Comparison of ENCODE assay signal across 14 cellular contexts in the genomic region with DNA sequence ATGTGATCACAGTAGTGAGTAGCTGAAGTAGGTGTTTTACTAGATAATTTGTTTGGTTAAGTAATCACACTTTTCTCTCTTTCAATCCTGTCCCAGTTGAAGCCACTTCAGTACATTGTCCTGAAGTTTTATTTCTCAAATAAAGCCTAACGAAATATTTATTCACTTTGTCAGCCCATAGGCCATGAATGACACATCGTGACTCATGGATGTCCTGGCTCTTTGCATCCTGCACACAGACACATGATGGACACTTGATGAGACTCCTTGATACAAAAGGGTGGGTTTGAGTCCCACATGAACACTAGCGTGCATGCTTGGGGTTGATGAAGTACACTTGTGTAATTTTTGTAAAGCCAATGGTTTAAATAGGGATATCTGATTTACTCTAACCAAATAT. TPM values are rescaled to one million over a fixed set of nuclear protein-coding genes. Genes with fewer than 3 reads are reported as not detected.
A peak's percentile ranks its signal among the peaks of the same experiment; 100 is the strongest.
DNase-seq lines count a peak whose midpoint lies in the region; ATAC-seq and TF ChIP-seq lines count a peak whose summit lies in the region.
"Had no signal": no experiment of that assay in that cellular context is flagged by ENCODE, and none has a peak within 500 bp of the region (broad histone marks: within the 10 kb centered on the region; RNA-seq: fewer than 3 reads in every experiment).

No MANE protein-coding gene starts in this region.

- in situ Hi-C loops in astrocyte of the spinal cord (cut with HindIII; ENCODE audit: low sequenced_read_pairs) = no loop called here

- H3K36me3 ChIP-seq in kidney epithelial cell (ENCODE audit: control insufficient read depth, insufficient read depth, low read length) = no peaks in the 10 kb centered on the region
- H3K36me3 ChIP-seq: tibial artery had no signal

- no peak for ATAC-seq in HG03571 (IDR thresholded peaks at IDR 0.05; ENCODE audit: unreplicated experiment)
- ATAC-seq: activated T-cell treated with anti-CD3 and anti-CD28 coated beads, Interleukin-2, amount 50 U/mL, for 72 hours; mucosa of descending colon had no signal

- no peak for TF ChIP-seq CTCF in astrocyte of the spinal cord (IDR thresholded peaks at IDR 0.05; ENCODE audit: low read depth, low read length)
- no peak for TF ChIP-seq CTCF in kidney epithelial cell (IDR thresholded peaks at IDR 0.05; ENCODE audit: insufficient read depth, low read length, poor library complexity, severe bottlenecking)

- no peak overlapping the region for H3K4me3 ChIP-seq in astrocyte of the spinal cord (ENCODE audit: low read depth, low read length)
- H3K4me3 ChIP-seq in kidney epithelial cell (ENCODE audit: low read depth, low read length) = no peak overlapping the region
- H3K4me3 ChIP-seq: mucosa of descending colon, tibial artery had no signal

- DNase-seq in DMS153 (lab: John Stamatoyannopoulos, UW) (peak; percentile 48), LoVo (ENCODE audit: low spot score) (peak; percentile 65), astrocyte of the spinal cord (ENCODE audit: low read depth, low spot score) (peak; percentile 81), kidney epithelial cell (ENCODE audit: low read depth) (peak; percentile 89), head of caudate nucleus (no peak)
- no peak for DNase-seq in activated CD4-positive, CD25-positive, alpha-beta regulatory T cell (lab: John Stamatoyannopoulos, UW)
- no peak for DNase-seq in stimulated activated CD4-positive, alpha-beta T cell treated with anti-CD3 and anti-CD28 coated beads, Interleukin-12 subunit alpha, Interleukin-12 subunit beta, amount 100 ng/mL, for 4 hours
- DNase-seq: activated T-cell treated with anti-CD3 and anti-CD28 coated beads, Interleukin-2, amount 50 U/mL, for 72 hours; COR-L47; mucosa of descending colon; NCI-H1930; retina; tibial artery had no signal

- no peaks in the 10 kb centered on the region for H3K27me3 ChIP-seq in kidney epithelial cell (ENCODE audit: control insufficient read depth, insufficient read depth, low read length)
- H3K27me3 ChIP-seq: tibial artery had no signal

- intact Hi-C loops in head of caudate nucleus (cut with DNase I) = no loop called here

RNA-seq across cellular contexts. Expression of a gene that starts 22.8 kb away (rescaled TPM):
- 1,180 and 1,184 TPM in 2 replicates for total RNA-seq in kidney epithelial cell

Comparison
In these comparisons a context has a peak if more than half of its experiments do, and no peak if none do; other contexts are left out.
1. DNase-seq: peak in DMS153 (single experiment), LoVo (single experiment), astrocyte of the spinal cord (single experiment) and kidney epithelial cell (single experiment); none in activated CD4-positive, CD25-positive, alpha-beta regulatory T cell (0 of 4), head of caudate nucleus (0 of 42) and stimulated activated CD4-positive, alpha-beta T cell treated with anti-CD3 and anti-CD28 coated beads, Interleukin-12 subunit alpha, Interleukin-12 subunit beta, amount 100 ng/mL, for 4 hours (single experiment).